4 cellular contexts compared by ENCODE assay signal in the genomic region with DNA sequence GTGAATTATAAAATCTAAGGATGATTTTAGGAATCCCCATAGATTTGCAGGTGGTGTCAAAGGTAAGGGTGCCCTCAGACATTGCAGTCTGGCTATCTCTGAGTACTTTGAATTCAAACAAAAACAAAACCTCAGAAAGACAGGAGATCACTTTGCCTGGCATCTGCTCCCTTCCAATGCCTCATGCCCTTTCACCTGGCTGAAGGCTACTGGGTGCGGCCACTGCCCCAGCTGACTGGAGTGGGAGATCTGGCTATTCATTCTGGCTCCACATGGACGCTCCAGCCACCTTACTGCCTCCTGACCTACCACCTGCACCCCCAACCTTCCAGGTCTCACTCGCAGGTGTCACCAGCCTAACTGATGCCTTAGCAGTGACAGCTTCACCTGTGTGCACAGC. TPM values are rescaled to one million over a fixed set of nuclear protein-coding genes. Genes with fewer than 3 reads are reported as not detected.
"Had no signal": no experiment of that assay in that cellular context is flagged by ENCODE, and none has a peak within 500 bp of the region (broad histone marks: within the 10 kb centered on the region; RNA-seq: fewer than 3 reads in every experiment).

No MANE protein-coding gene starts in this region.

RNA-seq across cellular contexts. Expression of a gene that starts 23.3 kb away (rescaled TPM):
- total RNA-seq: PC-3 had no signal

RNA-seq across cellular contexts. Expression of a gene that starts 28.0 kb away (rescaled TPM):
- total RNA-seq: MCF 10A, OCI-LY7, SK-MEL-5 had no signal
